In the genomic region with DNA sequence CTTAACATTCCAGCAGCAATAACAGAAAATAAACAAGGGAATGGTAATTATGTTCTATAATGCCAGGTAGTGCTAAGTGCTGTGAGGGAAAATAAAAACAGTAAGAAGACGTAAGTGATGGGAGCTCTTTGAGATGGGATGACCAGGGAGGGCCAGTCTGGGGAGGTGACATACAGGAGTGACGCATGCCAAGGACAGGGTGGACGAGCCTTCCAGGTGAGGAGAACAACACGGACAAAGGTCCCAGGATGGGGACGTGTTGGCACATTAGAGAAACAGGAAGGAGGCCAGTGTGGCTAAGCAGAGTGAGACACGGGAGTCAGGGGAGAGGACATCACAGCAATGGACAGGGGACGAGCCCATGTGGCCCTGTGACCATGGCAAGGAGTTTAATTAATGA, we compare ENCODE assay signal across 26 cellular contexts. TPM values are rescaled to one million over a fixed set of nuclear protein-coding genes. Genes with fewer than 3 reads are reported as not detected.
"Had no signal": no experiment of that assay in that cellular context is flagged by ENCODE, and none has a peak within 500 bp of the region (broad histone marks: within the 10 kb centered on the region; RNA-seq: fewer than 3 reads in every experiment).

No MANE protein-coding gene starts in this region.

- DNase-seq: KBM-7; NCI-H1092; NCI-H1105 treated with DMSO at 0.1 percent for 48 hours; NCI-H1417 treated with DMSO at 0.1 percent for 48 hours; NCI-H146; NCI-H1694 treated with DMSO at 0.1 percent for 48 hours; NCI-H1930; NCI-H2081; NCI-H2107; NCI-H226; NCI-H446; NCI-H510A; NCI-H524 treated with DMSO at 0.1 percent for 48 hours; NCI-H69; NCI-H774; NK-92 treated with Interleukin-12 subunit alpha and Interleukin-12 subunit beta, amount 100 ng/mL, for 24 hours; PC-3; SIG-M5 had no signal

- H3K36me3 ChIP-seq: SJSA1 had no signal

- ATAC-seq: Panc1, PC-3 had no signal

- H3K27me3 ChIP-seq: SJSA1 had no signal

- H3K27ac ChIP-seq: SJSA1, SK-N-MC had no signal

- H3K9me3 ChIP-seq: SJSA1 had no signal

- H3K4me1 ChIP-seq: SJSA1 had no signal

- H3K4me3 ChIP-seq: SJSA1, SK-N-MC had no signal

RNA-seq across cellular contexts. Expression of gene LRRC52, which starts 11.7 kb away (rescaled TPM):
- total RNA-seq: HT-29, LHCN-M2, MCF 10A, OCI-LY7, PC-3, RPMI7951, SJSA1 had no signal
